ENCODE assay signal across 25 cellular contexts in the genomic region with DNA sequence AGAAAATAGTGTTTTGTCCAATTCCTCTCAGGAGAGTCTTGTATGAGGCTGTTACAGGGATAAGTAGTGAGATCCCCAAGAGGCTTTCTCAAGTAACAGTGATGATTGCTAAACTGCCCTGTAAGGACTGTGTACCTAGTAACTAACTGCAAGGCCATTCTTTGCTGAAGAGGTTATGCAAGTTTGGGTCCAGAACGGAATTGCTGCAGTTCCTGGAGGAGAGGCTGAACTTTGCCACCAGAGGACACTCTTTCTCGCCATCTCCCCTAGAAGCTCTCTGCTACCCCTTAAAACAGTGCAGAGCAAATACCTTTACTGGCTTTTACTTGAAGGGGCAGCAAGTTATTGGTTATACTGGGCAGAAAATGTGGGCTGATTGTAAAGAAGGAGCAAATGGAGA.
"Had no signal": no experiment of that assay in that cellular context is flagged by ENCODE, and none has a peak within 500 bp of the region (broad histone marks: within the 10 kb centered on the region; RNA-seq: fewer than 3 reads in every experiment).

No MANE protein-coding gene starts in this region.

- ATAC-seq: activated CD8-positive, alpha-beta T cell treated with anti-CD3 and anti-CD28 coated beads for 36 hours; body of pancreas; gastroesophageal sphincter; heart right ventricle; stimulated activated memory B cell treated with anti-CD40 and anti-IgM and Interleukin-4, amounts not matched to agents 10 μg/mL and 1 μg/mL and 100 μg/mL, for 72 hours had no signal

- H3K9me3 Mint-ChIP-seq: activated T-helper 2 cell treated with anti-CD3 and anti-CD28 coated beads, Interferon-gamma antibody, Interleukin-2, Interleukin-4, amounts not matched to agents 10 μg/mL and 5 μg/mL and 100 μg/mL, durations not matched to agents 14 hours and 24 hours and 36 hours; type B pancreatic cell had no signal

- H3K27ac ChIP-seq: body of pancreas, colonic mucosa, gastroesophageal sphincter, heart right ventricle, left ventricle myocardium inferior, sigmoid colon, testis had no signal

- H3K4me3 ChIP-seq: body of pancreas, colonic mucosa, gastroesophageal sphincter, heart right ventricle, left ventricle myocardium inferior, sigmoid colon, testis had no signal

- FAIRE-seq: endometrium, TTC549 had no signal

- H3K27ac Mint-ChIP-seq: activated B cell treated with CpG ODN at 0.5 μM for 24 hours; activated CD8-positive, alpha-beta T cell treated with anti-CD3 and anti-CD28 coated beads for 36 hours; activated naive CD4-positive, alpha-beta T cell treated with anti-CD3 and anti-CD28 coated beads for 36 hours; activated T-helper 2 cell treated with anti-CD3 and anti-CD28 coated beads, Interferon-gamma antibody, Interleukin-2, Interleukin-4, amounts not matched to agents 10 μg/mL and 5 μg/mL and 100 μg/mL, durations not matched to agents 14 hours and 24 hours and 36 hours; immature natural killer cell; nephron; stimulated activated memory B cell treated with anti-CD40 and anti-IgM and Interleukin-4, amounts not matched to agents 10 μg/mL and 1 μg/mL and 100 μg/mL, for 72 hours; type B pancreatic cell had no signal

- H3K36me3 ChIP-seq: colonic mucosa, gastroesophageal sphincter, heart right ventricle, left ventricle myocardium inferior, sigmoid colon had no signal

- DNase-seq: activated B cell treated with CpG ODN at 0.5 μM for 24 hours; activated CD4-positive, alpha-beta T cell treated with anti-CD3 and anti-CD28 coated beads for 48 hours; activated CD8-positive, alpha-beta T cell treated with anti-CD3 and anti-CD28 coated beads for 36 hours; activated naive CD4-positive, alpha-beta T cell treated with anti-CD3 and anti-CD28 coated beads for 36 hours; activated T-cell treated with anti-CD3 and anti-CD28 coated beads, Interleukin-2, amount 50 U/mL, for 1 hour; body of pancreas; central memory CD4-positive, alpha-beta T cell; colonic mucosa; heart right ventricle; immature natural killer cell; kidney glomerular epithelial cell; left ventricle myocardium inferior; mammary epithelial cell; midbrain; nucleus accumbens; sigmoid colon; stimulated activated CD4-positive, alpha-beta T cell treated with anti-CD3 and anti-CD28 coated beads, Interleukin-4, amount 100 ng/mL, for 4 hours; testis had no signal

- H3K9me3 ChIP-seq: body of pancreas, colonic mucosa, sigmoid colon, testis had no signal

- H3K4me3 Mint-ChIP-seq: activated B cell treated with CpG ODN at 0.5 μM for 24 hours; activated CD8-positive, alpha-beta T cell treated with anti-CD3 and anti-CD28 coated beads for 36 hours; activated naive CD4-positive, alpha-beta T cell treated with anti-CD3 and anti-CD28 coated beads for 36 hours; immature natural killer cell; nephron; stimulated activated memory B cell treated with anti-CD40 and anti-IgM and Interleukin-4, amounts not matched to agents 10 μg/mL and 1 μg/mL and 100 μg/mL, for 72 hours; type B pancreatic cell had no signal

- H3K36me3 Mint-ChIP-seq: immature natural killer cell, type B pancreatic cell had no signal

- H3K4me1 ChIP-seq: body of pancreas, colonic mucosa, gastroesophageal sphincter, heart right ventricle, left ventricle myocardium inferior, sigmoid colon, testis had no signal

- H3K4me1 Mint-ChIP-seq: activated B cell treated with CpG ODN at 0.5 μM for 24 hours; immature natural killer cell; stimulated activated memory B cell treated with anti-CD40 and anti-IgM and Interleukin-4, amounts not matched to agents 10 μg/mL and 1 μg/mL and 100 μg/mL, for 72 hours had no signal

- H3K27me3 ChIP-seq: body of pancreas, colonic mucosa, testis had no signal
